Comparison of ENCODE assay signal across 1 cellular context in genomic region chr1:26900001-26900814, GRCh38.
TF ChIP-seq lines count a peak whose summit lies in the region.

GPATCH3 (minus strand) TSS chr1:26900467; CDS start chr1:26900442, 25 bp downstream.

TF ChIP-seq in HepG2, 621 proteins besides CTCF, POLR2A, EP300 and RAD21 (continued from another document and continues in another):
- TF ChIP-seq ZFP91 (CRISPR knock-in tag; IDR thresholded peaks at IDR 0.05; ENCODE audit: borderline replicate concordance) (peak; percentile 84; the same call in 1 of the 2 replicates), CENPX (CRISPR knock-in tag; IDR thresholded peaks at IDR 0.05) (no peak), GZF1 (CRISPR knock-in tag; IDR thresholded peaks at IDR 0.05) (no peak), SMYD3 (CRISPR knock-in tag; IDR thresholded peaks at IDR 0.05) (peak; percentile 83; the same call in 1 of the 2 replicates), AGO2 (optimal IDR thresholded peaks at IDR 0.05; ENCODE audit: low read depth, low read length) (peak; percentile 57), NR2F6 (IDR thresholded peaks at IDR 0.05) (no peak), NR2F6 (CRISPR knock-in tag; IDR thresholded peaks at IDR 0.05) (peak; percentile 39; the same call in 1 of the 2 replicates), GLMP (CRISPR knock-in tag; IDR thresholded peaks at IDR 0.05; ENCODE audit: borderline replicate concordance) (no peak), ZNF678 (CRISPR knock-in tag; IDR thresholded peaks at IDR 0.05) (no peak), WIZ (CRISPR knock-in tag; IDR thresholded peaks at IDR 0.05) (no peak), SRF (IDR thresholded peaks at IDR 0.05; ENCODE audit: low read depth, low read length) (no peak), SALL1 (CRISPR knock-in tag; IDR thresholded peaks at IDR 0.05) (peak; percentile 89), ZNF543 (CRISPR knock-in tag; IDR thresholded peaks at IDR 0.05) (no peak), BORCS8-MEF2B (CRISPR knock-in tag; IDR thresholded peaks at IDR 0.05) (peak; percentile 87), SP140L (CRISPR knock-in tag; IDR thresholded peaks at IDR 0.05; ENCODE audit: borderline replicate concordance) (no peak), ZNF34 (CRISPR knock-in tag; IDR thresholded peaks at IDR 0.05; ENCODE audit: borderline replicate concordance) (no peak), ZNF792 (CRISPR knock-in tag; IDR thresholded peaks at IDR 0.05) (peak; percentile 89), HIC2 (CRISPR knock-in tag; IDR thresholded peaks at IDR 0.05; ENCODE audit: low read depth) (peak; percentile 59; the same call in 1 of the 2 replicates), NFRKB (IDR thresholded peaks at IDR 0.05) (peak; percentile 77), AFF4 (CRISPR knock-in tag; IDR thresholded peaks at IDR 0.05) (no peak), ZNF30 (CRISPR knock-in tag; IDR thresholded peaks at IDR 0.05) (no peak), ELF3 (CRISPR knock-in tag; IDR thresholded peaks at IDR 0.05) (peak; percentile 53; the same call in 1 of the 2 replicates), TSC22D2 (CRISPR knock-in tag; IDR thresholded peaks at IDR 0.05; ENCODE audit: borderline replicate concordance) (peak; percentile 64; the same call in 1 of the 2 replicates), MLXIP (CRISPR knock-in tag; IDR thresholded peaks at IDR 0.05; ENCODE audit: borderline replicate concordance) (no peak), FOSL1 (CRISPR knock-in tag; IDR thresholded peaks at IDR 0.05; ENCODE audit: borderline replicate concordance) (no peak), ZNF205 (CRISPR knock-in tag; IDR thresholded peaks at IDR 0.05) (no peak; the same call in 1 of the 2 replicates), ZXDC (CRISPR knock-in tag; IDR thresholded peaks at IDR 0.05) (no peak), ZNF124 (CRISPR knock-in tag; IDR thresholded peaks at IDR 0.05) (no peak; the same call in 1 of the 2 replicates), DMAP1 (CRISPR knock-in tag; IDR thresholded peaks at IDR 0.05) (peak; percentile 78; the same call in 1 of the 2 replicates), PAX8 (CRISPR knock-in tag; IDR thresholded peaks at IDR 0.05; ENCODE audit: borderline replicate concordance) (no peak), ZNF138 (CRISPR knock-in tag; IDR thresholded peaks at IDR 0.05; ENCODE audit: low read depth) (peak; percentile 76; the same call in 1 of the 2 replicates), CBX2 (IDR thresholded peaks at IDR 0.05; ENCODE audit: low read depth, low read length) (no peak), CBX2 (CRISPR knock-in tag; IDR thresholded peaks at IDR 0.05; ENCODE audit: low read depth) (no peak), SYNCRIP (IDR thresholded peaks at IDR 0.05; ENCODE audit: insufficient read depth, low read depth, low read length) (no peak), ATAD3A (CRISPR knock-in tag; IDR thresholded peaks at IDR 0.05) (no peak), ZSCAN21 (CRISPR knock-in tag; IDR thresholded peaks at IDR 0.05; ENCODE audit: borderline replicate concordance) (no peak), CHD4 (IDR thresholded peaks at IDR 0.05; ENCODE audit: borderline replicate concordance, low read length) (no peak), SSRP1 (CRISPR knock-in tag; IDR thresholded peaks at IDR 0.05) (peak; percentile 23; the same call in 1 of the 2 replicates), FOXM1 (CRISPR knock-in tag; IDR thresholded peaks at IDR 0.05) (no peak), RFX3 (CRISPR knock-in tag; IDR thresholded peaks at IDR 0.05) (no peak), SATB2 (CRISPR knock-in tag; IDR thresholded peaks at IDR 0.05) (no peak), ZNF33B (CRISPR knock-in tag; IDR thresholded peaks at IDR 0.05) (no peak), YEATS4 (CRISPR knock-in tag; IDR thresholded peaks at IDR 0.05; ENCODE audit: borderline replicate concordance) (peak; percentile 67), RXRA (CRISPR knock-in tag; IDR thresholded peaks at IDR 0.05) (peak; percentile 63), ZBED4 (CRISPR knock-in tag; IDR thresholded peaks at IDR 0.05; ENCODE audit: borderline replicate concordance) (no peak), SOX13 (IDR thresholded peaks at IDR 0.05) (no peak), SOX13 (CRISPR knock-in tag; conservative IDR thresholded peaks at IDR 0.05 in 1 of 2, IDR thresholded peaks at IDR 0.05 in 1 of 2) (peak in 1 of 2 experiments; percentile 52; a peak in 1 of 4 replicates), SMARCE1 (IDR thresholded peaks at IDR 0.05; ENCODE audit: borderline replicate concordance) (no peak), RARG (CRISPR knock-in tag; IDR thresholded peaks at IDR 0.05; ENCODE audit: low read depth) (no peak), ZNF552 (CRISPR knock-in tag; IDR thresholded peaks at IDR 0.05; ENCODE audit: borderline replicate concordance) (no peak), NKX3-1 (CRISPR knock-in tag; IDR thresholded peaks at IDR 0.05) (no peak), GPN1 (CRISPR knock-in tag; IDR thresholded peaks at IDR 0.05; ENCODE audit: borderline replicate concordance) (no peak), MEIS2 (CRISPR knock-in tag; IDR thresholded peaks at IDR 0.05) (peak; percentile 73; the same call in 1 of the 2 replicates)
